8 cellular contexts compared by ENCODE assay signal in the genomic region with DNA sequence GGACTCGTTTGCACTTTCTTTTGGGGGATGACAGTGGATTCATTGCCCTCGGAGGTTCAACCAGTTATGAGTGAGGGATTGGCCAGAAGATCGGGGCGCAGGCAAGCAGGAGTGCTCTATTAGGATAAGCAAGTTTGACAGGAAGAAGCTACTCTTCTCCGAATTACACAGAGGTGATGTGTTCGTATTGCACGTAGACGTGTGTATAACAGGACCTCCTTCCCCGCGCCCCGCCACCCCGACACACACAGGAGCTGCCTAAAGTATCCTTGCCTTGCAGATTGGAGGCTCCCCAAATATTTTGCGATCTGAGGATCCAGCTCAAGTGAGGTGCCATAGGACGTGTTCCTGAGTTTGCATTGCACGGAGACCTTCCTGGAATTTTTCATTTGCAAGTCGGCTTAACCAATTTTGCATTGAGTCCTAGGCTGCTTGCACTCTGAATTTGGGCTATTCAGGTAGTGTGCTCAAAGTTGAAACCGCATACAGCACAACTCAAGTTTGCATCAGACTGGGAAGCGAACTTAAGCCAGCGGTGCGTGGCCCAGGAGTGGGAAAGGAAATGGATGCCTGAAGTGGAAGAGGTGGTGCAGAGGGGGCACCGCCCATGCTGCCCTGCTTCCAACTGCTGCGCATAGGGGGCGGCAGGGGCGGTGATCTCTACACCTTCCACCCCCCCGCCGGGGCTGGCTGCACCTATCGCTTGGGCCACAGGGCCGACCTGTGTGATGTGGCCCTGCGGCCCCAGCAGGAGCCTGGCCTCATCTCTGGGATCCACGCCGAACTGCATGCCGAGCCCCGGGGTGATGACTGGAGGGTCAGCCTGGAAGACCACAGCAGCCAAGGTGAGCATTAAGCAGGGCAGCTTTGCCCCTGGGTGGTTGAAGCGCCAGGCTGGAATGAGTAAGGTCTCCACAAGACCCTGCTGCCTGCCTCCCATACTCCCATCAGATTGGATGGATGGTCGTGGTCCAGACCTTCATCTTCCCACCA. TPM values are rescaled to one million over a fixed set of nuclear protein-coding genes. Genes with fewer than 3 reads are reported as not detected.
DNase-seq lines count a peak whose midpoint lies in the region; ATAC-seq and TF ChIP-seq lines count a peak whose summit lies in the region.

No MANE protein-coding gene starts in this region.

- no peak overlapping the region for H3K14ac ChIP-seq in trophoblast cell (ENCODE audit: low read length)

- H3K9me3 ChIP-seq in esophagus muscularis mucosa (no peaks in the 10 kb centered on the region), trophoblast cell (ENCODE audit: insufficient read depth, low read depth, low read length) (no peaks in the 10 kb centered on the region)

- H3K79me2 ChIP-seq in trophoblast cell (ENCODE audit: control insufficient read depth, insufficient read depth, low read length, poor library complexity) = peaks cover 2% of the 10 kb centered on the region

- 9% methylated on average over 21 of the region's 35 CpGs for WGBS in esophagus muscularis mucosa
- WGBS in trophoblast cell (ENCODE audit: extremely low coverage, insufficient coverage, insufficient read length) = no CpG with 5 or more reads among the region's 35 CpGs

- H3K4me3 ChIP-seq in esophagus muscularis mucosa = peak overlapping the region; percentile 60 to 71 (median 69)
- H3K4me3 ChIP-seq in trophoblast cell (ENCODE audit: low read depth, low read length) = peak overlapping the region; percentile 85

- H3K18ac ChIP-seq in trophoblast cell (ENCODE audit: low read length) = no peak overlapping the region

- peak overlapping the region; percentile 51 for H4K12ac ChIP-seq in trophoblast cell (ENCODE audit: low read depth, low read length)

- H2BK5ac ChIP-seq in trophoblast cell (ENCODE audit: low read depth, low read length, poor library complexity) = no peak overlapping the region

- intact Hi-C loops in esophagus muscularis mucosa (cut with DNase I) = no loop called here

- peaks cover 4 to 33% (median 26%) of the 10 kb centered on the region in 4 donors for H3K36me3 ChIP-seq in esophagus muscularis mucosa
- peaks cover 19 to 21% of the 10 kb centered on the region in 2 experiments for H3K36me3 ChIP-seq in trophoblast cell (ENCODE audit: control insufficient read depth in 1 of 2, insufficient read depth in 2 of 2, low read length in 2 of 2)

- H3K23ac ChIP-seq in trophoblast cell (ENCODE audit: low read length) = no peak overlapping the region

- H2BK12ac ChIP-seq in trophoblast cell (ENCODE audit: low read length) = no peak overlapping the region

- H2AFZ ChIP-seq in trophoblast cell (ENCODE audit: insufficient read depth, low read length, poor library complexity) = peak overlapping the region; percentile 99

- H3K4me1 ChIP-seq in esophagus muscularis mucosa (peaks cover 16 to 28% (median 26%) of the 10 kb centered on the region in 4 donors), trophoblast cell (ENCODE audit: control insufficient read depth in 1 of 2, insufficient read depth in 2 of 2, low read length in 2 of 2) (peaks cover 10 to 13% of the 10 kb centered on the region in 2 experiments)

- ATAC-seq in HG03196 (IDR thresholded peaks at IDR 0.05; ENCODE audit: unreplicated experiment) (peak; percentile 5), GM21723 (IDR thresholded peaks at IDR 0.05; ENCODE audit: unreplicated experiment) (no peak), omental fat pad (ENCODE audit: low FRiP score) (no peak)

- H2BK120ac ChIP-seq in trophoblast cell (ENCODE audit: insufficient read depth, low read length, poor library complexity) = no peak overlapping the region

- no peak for TF ChIP-seq POLR2A in esophagus muscularis mucosa (IDR thresholded peaks at IDR 0.05; ENCODE audit: low read depth)

- peak in 2 of 3 experiments; percentile 35 to 71 for DNase-seq in NCI-H1417 (lab: John Stamatoyannopoulos, UW)
- DNase-seq in NCI-H1417 treated with DMSO at 0.1 percent for 48 hours (lab: John Stamatoyannopoulos, UW) = no peak
- no peak for DNase-seq in esophagus muscularis mucosa (ENCODE audit: extremely low spot score)
- no peak for DNase-seq in trophoblast cell
- no peak for DNase-seq in omental fat pad (ENCODE audit: low spot score)

- peak overlapping the region; percentile 64 for H4K8ac ChIP-seq in trophoblast cell (ENCODE audit: low read depth, low read length)

- peaks cover 4% of the 10 kb centered on the region for H3K79me1 ChIP-seq in trophoblast cell (ENCODE audit: low read length)

- H3K4me2 ChIP-seq in trophoblast cell (ENCODE audit: low read length) = peak overlapping the region; percentile 92

- H3K4ac ChIP-seq in trophoblast cell (ENCODE audit: low read depth, low read length) = no peak overlapping the region

- no peaks in the 10 kb centered on the region for H3K27me3 ChIP-seq in esophagus muscularis mucosa
- H3K27me3 ChIP-seq in trophoblast cell (ENCODE audit: insufficient read depth, low read length) = no peaks in the 10 kb centered on the region

- peak overlapping the region; percentile 69 for H3K9ac ChIP-seq in trophoblast cell (ENCODE audit: low read length)

- TF ChIP-seq CTCF in VCaP (conservative IDR thresholded peaks at IDR 0.05) (no peak), esophagus muscularis mucosa (IDR thresholded peaks at IDR 0.05) (no peak), omental fat pad (IDR thresholded peaks at IDR 0.05) (no peak)

- no peak overlapping the region for H2AK5ac ChIP-seq in trophoblast cell (ENCODE audit: low read length)

- TF ChIP-seq EP300 in esophagus muscularis mucosa (IDR thresholded peaks at IDR 0.05) = no peak

- H4K91ac ChIP-seq in trophoblast cell (ENCODE audit: low read depth, low read length) = no peak overlapping the region

- H3K27ac ChIP-seq in VCaP (peak overlapping the region; percentile 74), esophagus muscularis mucosa (replicated peaks in 1 of 4) (peak overlapping the region; percentile 77 to 84 (median 81)), trophoblast cell (ENCODE audit: low read depth, low read length) (no peak overlapping the region)

RNA-seq across cellular contexts. Expression of gene TCF19, which starts 0.8 kb away (rescaled TPM):
- total RNA-seq in esophagus muscularis mucosa (1 to 10 TPM; 2.3 to 6.7 (median 5.8) TPM), omental fat pad (10 to 100 TPM in 1 of 4 donors, 1 to 10 TPM in 3; 1.9 to 19.5 (median 2.7) TPM)
- polyA plus RNA-seq in trophoblast cell (2013) = 7.1 and 7.5 TPM in 2 replicates

RNA-seq across cellular contexts. Expression of gene CCHCR1, which starts 1.6 kb away (rescaled TPM):
- total RNA-seq in esophagus muscularis mucosa = 10 to 100 TPM in 2 of 4 donors, 1 to 10 TPM in 2; 5.8 to 11.6 (median 9.4) TPM
- polyA plus RNA-seq in trophoblast cell (2013) = 7.3 and 8.1 TPM in 2 replicates
- total RNA-seq in omental fat pad = 10 to 100 TPM in 1 of 4 donors, 1 to 10 TPM in 3; 4.6 to 21.1 (median 5.0) TPM

RNA-seq across cellular contexts. Expression of gene POU5F1, which starts 11.3 kb away (rescaled TPM):
- 1 to 10 TPM in 1 of 4 donors, not detected in 3; 1.3 TPM for total RNA-seq in esophagus muscularis mucosa
- polyA plus RNA-seq in trophoblast cell (2013) = 3.6 and 4.2 TPM in 2 replicates
- total RNA-seq in omental fat pad = 1 to 10 TPM in 2 of 4 donors, under 1 TPM in 1, not detected in 1; 0.37 to 2.4 (median 1.3) TPM

RNA-seq across cellular contexts. Expression of gene PSORS1C2, which starts 20.3 kb away (rescaled TPM):
- total RNA-seq in esophagus muscularis mucosa (not detected), omental fat pad (not detected)
- not detected in 2 replicates for polyA plus RNA-seq in trophoblast cell (2013)

RNA-seq across cellular contexts. Expression of gene CDSN, which starts 38.9 kb away (rescaled TPM):
- total RNA-seq in esophagus muscularis mucosa (not detected), omental fat pad (not detected)
- 0.01 TPM in 1 of 2 replicates, not detected in the other for polyA plus RNA-seq in trophoblast cell (2013)

Comparison
In these comparisons a context has a peak if more than half of its experiments do, and no peak if none do; other contexts are left out.
1. DNase-seq: peak in NCI-H1417 (2 of 3); none in NCI-H1417 treated with DMSO at 0.1 percent for 48 hours (single experiment), esophagus muscularis mucosa (single experiment), trophoblast cell (0 of 2) and omental fat pad (single experiment).